Comparison of ENCODE assay signal across 18 cellular contexts in the genomic region with DNA sequence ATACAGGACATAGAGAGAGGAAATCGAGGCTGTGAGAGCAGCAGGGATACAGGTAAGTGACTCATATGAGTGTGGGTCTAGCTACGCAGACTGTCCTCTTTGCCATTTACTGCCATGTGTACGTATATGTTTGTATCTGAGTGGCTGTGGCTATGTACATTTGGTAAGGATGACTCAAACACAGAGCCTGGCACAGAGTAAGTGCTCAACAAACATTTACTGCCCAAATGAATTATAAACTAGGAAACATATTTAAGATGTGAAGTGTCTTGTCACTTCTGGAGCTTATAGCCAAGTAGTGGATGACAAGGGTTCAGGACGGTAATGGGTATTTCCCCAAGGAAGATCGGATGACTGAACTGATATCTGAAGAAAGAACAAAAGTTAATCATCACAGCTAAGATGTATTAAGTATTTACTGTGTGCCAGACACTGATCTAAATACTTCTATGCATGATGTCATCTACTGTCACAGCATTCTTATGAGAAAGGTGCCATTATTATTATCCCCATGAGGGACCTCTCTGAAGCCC.
"Had no signal": no experiment of that assay in that cellular context is flagged by ENCODE, and none has a peak within 500 bp of the region (broad histone marks: within the 10 kb centered on the region; RNA-seq: fewer than 3 reads in every experiment).

No MANE protein-coding gene starts in this region.

- H3K9me3 ChIP-seq: heart right ventricle, left lung, ovary, right atrium auricular region, tibial nerve, uterus had no signal

- H3K36me3 ChIP-seq: ovary, uterus had no signal

- H3K27ac ChIP-seq: heart right ventricle, hepatocyte, left lung, ovary, right atrium auricular region, skin epidermis, tibial nerve, uterus had no signal

- DNase-seq: heart right ventricle; kidney glomerular epithelial cell; left colon; left lung; mesendoderm; naive B cell; nephron progenitor cell; stimulated activated CD4-positive, alpha-beta T cell treated with anti-CD3 and anti-CD28 coated beads, Interleukin-12 subunit alpha, Interleukin-12 subunit beta, amount 100 ng/mL, for 4 hours; stimulated activated CD4-positive, alpha-beta T cell treated with anti-CD3 and anti-CD28 coated beads, Interleukin-15, amount 100 ng/mL, for 24 hours; stimulated activated CD4-positive, alpha-beta T cell treated with anti-CD3 and anti-CD28 coated beads, Interleukin-4, amount 100 ng/mL, for 1 hour; stimulated activated naive B cell treated with anti-CD40 and anti-IgM and Interleukin-4, amounts not matched to agents 10 μg/mL and 1 μg/mL and 100 μg/mL, for 72 hours had no signal

- H3K27me3 ChIP-seq: heart right ventricle, hepatocyte, left lung, ovary, right atrium auricular region, tibial nerve, uterus had no signal

- H3K4me3 ChIP-seq: heart right ventricle, hepatocyte, left lung, lung, ovary, right atrium auricular region, skin epidermis, tibial nerve, uterus had no signal
